ENCODE assay signal across 22 cellular contexts in genomic region chr1:8249838-8250237, GRCh38.
"Had no signal": no experiment of that assay in that cellular context is flagged by ENCODE, and none has a peak within 500 bp of the region (broad histone marks: within the 10 kb centered on the region; RNA-seq: fewer than 3 reads in every experiment).

No MANE protein-coding gene starts in this region.

- H3K4me3 ChIP-seq: gastroesophageal sphincter, heart left ventricle, sigmoid colon, thoracic aorta, upper lobe of right lung had no signal

- DNase-seq: activated CD4-positive, alpha-beta T cell treated with anti-CD3 and anti-CD28 coated beads, Interleukin-2, amount 50 U/mL, for 1 hour; activated CD4-positive, CD25-positive, alpha-beta regulatory T cell treated with anti-CD3 and anti-CD28 coated beads, Interleukin-2, amount 50 U/mL, for 72 hours; activated CD8-positive, alpha-beta memory T cell treated with anti-CD3 and anti-CD28 coated beads, Interleukin-2, amount 50 U/mL, for 4 hours; activated effector memory CD4-positive, alpha-beta T cell treated with anti-CD3 and anti-CD28 coated beads, Interleukin-2, amount 50 U/mL, for 16 hours; activated naive CD4-positive, alpha-beta T cell treated with anti-CD3 and anti-CD28 coated beads, Interleukin-2, amount 50 U/mL, for 16 hours; activated T-cell treated with anti-CD3 and anti-CD28 coated beads, Interleukin-2, amount 50 U/mL, for 4 hours; aorta; cerebellar nuclear complex; cortex of kidney; heart left ventricle; mesendoderm; natural killer cell; sigmoid colon; stimulated activated CD4-positive, alpha-beta T cell treated with anti-CD3 and anti-CD28 coated beads, Interleukin-4, amount 100 ng/mL, for 4 hours; upper lobe of right lung had no signal

- H3K27me3 ChIP-seq: gastroesophageal sphincter, heart left ventricle, sigmoid colon, upper lobe of right lung had no signal

- H3K36me3 ChIP-seq: gastroesophageal sphincter, heart left ventricle, sigmoid colon, thoracic aorta, upper lobe of right lung had no signal

- H2AFZ ChIP-seq: parathyroid adenoma had no signal

- H3K4me1 ChIP-seq: heart left ventricle, parathyroid adenoma had no signal

- H3K9me3 ChIP-seq: gastroesophageal sphincter, heart left ventricle, sigmoid colon, thoracic aorta, upper lobe of right lung had no signal

- FAIRE-seq: endometrium had no signal

- ATAC-seq: activated T-cell treated with anti-CD3 and anti-CD28 coated beads, Interleukin-2, amount 50 U/mL, for 4 hours; esophagus mucosa; gastroesophageal sphincter; heart left ventricle; natural killer cell; stimulated activated memory B cell treated with anti-CD40 and anti-IgM and Interleukin-4, amounts not matched to agents 10 μg/mL and 1 μg/mL and 100 μg/mL, for 72 hours; upper lobe of right lung had no signal

- H3K9ac ChIP-seq: parathyroid adenoma had no signal

- H3K27ac ChIP-seq: gastroesophageal sphincter, heart left ventricle, parathyroid adenoma, thoracic aorta, VCaP had no signal

- H3K79me2 ChIP-seq: parathyroid adenoma had no signal
